Comparison of ENCODE assay signal across 18 cellular contexts in genomic region chr2:239721531-239721930, GRCh38.
"Had no signal": no experiment of that assay in that cellular context is flagged by ENCODE, and none has a peak within 500 bp of the region (broad histone marks: within the 10 kb centered on the region; RNA-seq: fewer than 3 reads in every experiment).

No MANE protein-coding gene starts in this region.

- H3K27ac Mint-ChIP-seq: activated naive CD4-positive, alpha-beta T cell treated with anti-CD3 and anti-CD28 coated beads, Interleukin-2, amount 50 U/mL, for 24 hours; activated T-helper 17 cell treated with anti-CD3 and anti-CD28 coated beads, Interleukin-2, amount 50 U/mL, for 72 hours; mesothelial cell of epicardium; stimulated activated naive B cell treated with anti-CD40 and anti-IgM and Interleukin-4, amounts not matched to agents 10 μg/mL and 1 μg/mL and 100 μg/mL, for 72 hours; T-cell had no signal

- H3K9me3 ChIP-seq: adrenal gland, colonic mucosa, pancreas, tibial artery had no signal

- H3K36me3 ChIP-seq: adrenal gland, colonic mucosa, pancreas, tibial artery had no signal

- H3K36me3 Mint-ChIP-seq: activated naive CD4-positive, alpha-beta T cell treated with anti-CD3 and anti-CD28 coated beads, Interleukin-2, amount 50 U/mL, for 24 hours; mesothelial cell of epicardium; stimulated activated naive B cell treated with anti-CD40 and anti-IgM and Interleukin-4, amounts not matched to agents 10 μg/mL and 1 μg/mL and 100 μg/mL, for 72 hours; T-cell had no signal

- H3K4me3 Mint-ChIP-seq: activated naive CD4-positive, alpha-beta T cell treated with anti-CD3 and anti-CD28 coated beads, Interleukin-2, amount 50 U/mL, for 24 hours; activated T-helper 17 cell treated with anti-CD3 and anti-CD28 coated beads, Interleukin-2, amount 50 U/mL, for 72 hours; mesothelial cell of epicardium; neural crest cell; stimulated activated naive B cell treated with anti-CD40 and anti-IgM and Interleukin-4, amounts not matched to agents 10 μg/mL and 1 μg/mL and 100 μg/mL, for 72 hours; T-cell had no signal

- H3K4me1 Mint-ChIP-seq: activated naive CD4-positive, alpha-beta T cell treated with anti-CD3 and anti-CD28 coated beads, Interleukin-2, amount 50 U/mL, for 24 hours; activated T-helper 17 cell treated with anti-CD3 and anti-CD28 coated beads, Interleukin-2, amount 50 U/mL, for 72 hours; stimulated activated naive B cell treated with anti-CD40 and anti-IgM and Interleukin-4, amounts not matched to agents 10 μg/mL and 1 μg/mL and 100 μg/mL, for 72 hours; T-cell had no signal

- H3K27me3 ChIP-seq: adrenal gland, colonic mucosa, pancreas, tibial artery had no signal

- H3K27ac ChIP-seq: adrenal gland, colonic mucosa, foreskin keratinocyte, pancreas, SK-N-MC, tibial artery had no signal

- ATAC-seq: activated T-helper 17 cell treated with anti-CD3 and anti-CD28 coated beads, Interleukin-2, amount 50 U/mL, for 72 hours; foreskin keratinocyte; pancreas; Right ventricle myocardium inferior; stimulated activated naive B cell treated with anti-CD40 and anti-IgM and Interleukin-4, amounts not matched to agents 10 μg/mL and 1 μg/mL and 100 μg/mL, for 72 hours; T-cell had no signal

- H3K9me3 Mint-ChIP-seq: activated naive CD4-positive, alpha-beta T cell treated with anti-CD3 and anti-CD28 coated beads, Interleukin-2, amount 50 U/mL, for 24 hours; activated T-helper 17 cell treated with anti-CD3 and anti-CD28 coated beads, Interleukin-2, amount 50 U/mL, for 72 hours; mesothelial cell of epicardium; stimulated activated naive B cell treated with anti-CD40 and anti-IgM and Interleukin-4, amounts not matched to agents 10 μg/mL and 1 μg/mL and 100 μg/mL, for 72 hours; T-cell had no signal

- H3K4me3 ChIP-seq: adrenal gland, colonic mucosa, pancreas, SK-N-MC, tibial artery had no signal

- H3K27me3 Mint-ChIP-seq: activated naive CD4-positive, alpha-beta T cell treated with anti-CD3 and anti-CD28 coated beads, Interleukin-2, amount 50 U/mL, for 24 hours; activated T-helper 17 cell treated with anti-CD3 and anti-CD28 coated beads, Interleukin-2, amount 50 U/mL, for 72 hours; stimulated activated naive B cell treated with anti-CD40 and anti-IgM and Interleukin-4, amounts not matched to agents 10 μg/mL and 1 μg/mL and 100 μg/mL, for 72 hours; T-cell had no signal

- DNase-seq: activated CD4-positive, CD25-positive, alpha-beta regulatory T cell treated with anti-CD3 and anti-CD28 coated beads, Interleukin-2, amount 50 U/mL, for 72 hours; colonic mucosa; effector memory CD4-positive, alpha-beta T cell; foreskin keratinocyte; glutamatergic neuron; hypothalamus; stimulated activated CD4-positive, alpha-beta T cell treated with anti-CD3 and anti-CD28 coated beads, Interleukin-4, amount 100 ng/mL, for 1 hour; stimulated activated naive B cell treated with anti-CD40 and anti-IgM and Interleukin-4, amounts not matched to agents 10 μg/mL and 1 μg/mL and 100 μg/mL, for 72 hours; T-cell had no signal

- H3K4me1 ChIP-seq: colonic mucosa, foreskin keratinocyte, pancreas, tibial artery had no signal
